26 cellular contexts compared by ENCODE assay signal in genomic region chr7:139994356-139994755, GRCh38.
DNase-seq lines count a peak whose midpoint lies in the region; ATAC-seq and TF ChIP-seq lines count a peak whose summit lies in the region.
"Had no signal": no experiment of that assay in that cellular context is flagged by ENCODE, and none has a peak within 500 bp of the region (broad histone marks: within the 10 kb centered on the region; RNA-seq: fewer than 3 reads in every experiment).

No MANE protein-coding gene starts in this region.

- CTCF ChIA-PET in mammary epithelial cell (lab: Charles Lee; ENCODE audit: low non-redundant PET): interaction anchor here (0.6 kb wide), 1 partner anchor 392 kb away, joined by 5 read pairs; no protein-coding TSS in a partner anchor

- in situ Hi-C loops in mammary epithelial cell (cut with MboI; ENCODE audit: low sequenced_read_pairs in 2 of 2): loop anchor here in 1 of 2 donors (25.0 kb wide), 1 partner anchor 207 kb away; the partner anchor contains the start of gene HIPK2

- no peak overlapping the region for H3K4ac ChIP-seq in neuronal stem cell (ENCODE audit: low read length)

- H3K14ac ChIP-seq in neuronal stem cell (ENCODE audit: low read length): no peak overlapping the region

- TF ChIP-seq CTCF in cardiac muscle cell (IDR thresholded peaks at IDR 0.05; ENCODE audit: low read depth, low read length) (no peak), heart right ventricle (IDR thresholded peaks at IDR 0.05) (no peak), mammary epithelial cell (conservative IDR thresholded peaks at IDR 0.05 in 1 of 2, IDR thresholded peaks at IDR 0.05 in 1 of 2; ENCODE audit: extremely low read depth in 1 of 2, insufficient read depth in 1 of 2, low read depth in 1 of 2, low read length in 2 of 2) (no peak)

- H2AFZ ChIP-seq in neuronal stem cell (ENCODE audit: low read length): peak overlapping the region; percentile 40
- no peak overlapping the region for H2AFZ ChIP-seq in mammary epithelial cell (ENCODE audit: low read depth, low read length)

- no peaks in the 10 kb centered on the region for H3K9me3 ChIP-seq in cardiac muscle cell (ENCODE audit: low read depth)
- H3K9me3 ChIP-seq in heart right ventricle: no peaks in the 10 kb centered on the region
- no peaks in the 10 kb centered on the region for H3K9me3 ChIP-seq in neuronal stem cell (replicated peaks in 1 of 2; ENCODE audit: control insufficient read depth in 2 of 2, insufficient read depth in 1 of 2, low read depth in 1 of 2, low read length in 2 of 2)
- no peaks in the 10 kb centered on the region for H3K9me3 ChIP-seq in mammary epithelial cell (replicated peaks; ENCODE audit: insufficient read depth, low read length)
- H3K9me3 ChIP-seq: HAP-1 had no signal

- H3K9ac ChIP-seq in neuronal stem cell (ENCODE audit: low read depth, low read length, poor library complexity) (no peak overlapping the region), mammary epithelial cell (ENCODE audit: insufficient read depth, low read length) (no peak overlapping the region)
- H3K9ac ChIP-seq: KMS-11 had no signal

- peak overlapping the region; percentile 50 for H3K27ac ChIP-seq in cardiac muscle cell
- no peak overlapping the region for H3K27ac ChIP-seq in heart right ventricle
- H3K27ac ChIP-seq in layer of hippocampus (ENCODE audit: low read depth, low read length): peak overlapping the region; percentile 86
- H3K27ac ChIP-seq in neuronal stem cell (replicated peaks; ENCODE audit: low read length): no peak overlapping the region
- H3K27ac ChIP-seq in urinary bladder (ENCODE audit: low read depth): peak overlapping the region; percentile 1
- no peak overlapping the region for H3K27ac ChIP-seq in mammary epithelial cell (ENCODE audit: insufficient read depth, low read depth, low read length)
- H3K27ac ChIP-seq: 22Rv1, KMS-11, RWPE1 had no signal

- no peak overlapping the region for H2AK5ac ChIP-seq in neuronal stem cell (ENCODE audit: low read depth, low read length)

- peaks cover 9% of the 10 kb centered on the region for H3K4me1 ChIP-seq in cardiac muscle cell (ENCODE audit: low read depth)
- H3K4me1 ChIP-seq in heart right ventricle: peaks cover 0 to 9% (median 0%) of the 10 kb centered on the region in 9 donors
- H3K4me1 ChIP-seq in neuronal stem cell (ENCODE audit: control insufficient read depth in 2 of 2, insufficient read depth in 1 of 2, low read depth in 1 of 2, low read length in 2 of 2): peaks cover 0 to 6% of the 10 kb centered on the region in 2 donors
- H3K4me1 ChIP-seq in urinary bladder (ENCODE audit: insufficient read depth): peaks cover 1% of the 10 kb centered on the region
- no peaks in the 10 kb centered on the region for H3K4me1 ChIP-seq in mammary epithelial cell (ENCODE audit: insufficient read depth, low read length)
- H3K4me1 ChIP-seq: HAP-1 had no signal

- H4K91ac ChIP-seq in neuronal stem cell (ENCODE audit: low read depth, low read length, poor library complexity): no peak overlapping the region

- no peak overlapping the region for H2BK5ac ChIP-seq in neuronal stem cell (ENCODE audit: low read length)

- no peak overlapping the region for H2BK12ac ChIP-seq in neuronal stem cell (ENCODE audit: low read length)

- intact Hi-C loops in heart right ventricle (cut with DNase I) (loop anchor here in 3 of 10 donors (10.0 kb wide), 3 partner anchors 180 to 220 kb away; partner anchors contain the start of gene HIPK2 (in 1 of the 3)), mammary epithelial cell (cut with micrococcal nuclease) (no loop called here)

- H4K20me1 ChIP-seq in mammary epithelial cell (ENCODE audit: insufficient read depth, low read length): no peaks in the 10 kb centered on the region

- no peak overlapping the region for H3K4me2 ChIP-seq in neuronal stem cell (ENCODE audit: insufficient read depth, low read length, poor library complexity, severe bottlenecking)
- H3K4me2 ChIP-seq in mammary epithelial cell (ENCODE audit: insufficient read depth, low read depth, low read length): no peak overlapping the region
- H3K4me2 ChIP-seq: KMS-11 had no signal

- no peak overlapping the region for H4K8ac ChIP-seq in neuronal stem cell (ENCODE audit: low read depth, low read length)

- H3K79me2 ChIP-seq in mammary epithelial cell (ENCODE audit: insufficient read depth, low read length): no peaks in the 10 kb centered on the region

- H3K27me3 ChIP-seq in cardiac muscle cell (no peaks in the 10 kb centered on the region), heart right ventricle (no peaks in the 10 kb centered on the region), layer of hippocampus (ENCODE audit: control insufficient read depth, insufficient read depth, low read length) (no peaks in the 10 kb centered on the region), neuronal stem cell (ENCODE audit: control insufficient read depth in 3 of 3, insufficient read depth in 3 of 3, low read depth in 1 of 3, low read length in 3 of 3) (peaks cover 0 to 34% (median 0%) of the 10 kb centered on the region in 3 experiments), mammary epithelial cell (ENCODE audit: insufficient read depth, low read length) (no peaks in the 10 kb centered on the region)

- no peak for ATAC-seq in heart right ventricle
- ATAC-seq: GM12878 had no signal

- no TSS peak for BruUV-seq in mammary epithelial cell (replicated peaks; lab: Mats Ljungman, UMichigan)

- H2BK120ac ChIP-seq in neuronal stem cell (ENCODE audit: low read depth, low read length): no peak overlapping the region

- WGBS in heart right ventricle, 2 donors: 74 to 83% methylated on average over 1 of the region's 1 CpG
- no CpG with 5 or more reads among the region's 1 CpG for WGBS in neuronal stem cell (ENCODE audit: extremely low coverage in 2 of 2, insufficient read length in 2 of 2, insufficient replicate concordance in 1 of 2), 2 donors
- WGBS in urinary bladder: 67% methylated on average over 1 of the region's 1 CpG
- 100% methylated on average over 1 of the region's 1 CpG for WGBS in mammary epithelial cell (ENCODE audit: low coverage, missing lambda C conversion rate)

- no peak overlapping the region for H2BK15ac ChIP-seq in neuronal stem cell (ENCODE audit: low read length)

- dilution Hi-C loops in mammary epithelial cell (cut with HindIII; ENCODE audit: low sequenced_read_pairs): loop anchor here (5.0 kb wide), 2 partner anchors 52 to 352 kb away; no protein-coding TSS in a partner anchor

- H3K79me1 ChIP-seq in neuronal stem cell (ENCODE audit: low read depth, low read length): no peaks in the 10 kb centered on the region

- DNase-seq in cardiac muscle cell (ENCODE audit: low read depth in 1 of 2, low spot score in 1 of 2): no peak
- no peak for DNase-seq in heart right ventricle
- DNase-seq in neuronal stem cell (ENCODE audit: low spot score): no peak
- no peak for DNase-seq in mammary epithelial cell
- no peak for DNase-seq in NCI-H187 treated with DMSO at 0.1 percent for 48 hours (lab: John Stamatoyannopoulos, UW)
- no peak for DNase-seq in UCSD-AML1 (lab: John Stamatoyannopoulos, UW; ENCODE audit: unreplicated experiment)
- DNase-seq: ACHN; AML-193; CD4-positive, CD25-positive, alpha-beta regulatory T cell; DMS 273 treated with DMSO at 0.1 percent for 48 hours; DND-41; NCI-H1105; NCI-H146; NCI-H2029 treated with DMSO at 0.1 percent for 48 hours; NCI-H226; NCI-H510A treated with DMSO at 0.1 percent for 48 hours; NCI-H748 treated with DMSO at 0.1 percent for 48 hours; NK-92 treated with Interleukin-12 subunit alpha and Interleukin-12 subunit beta, amount 100 ng/mL, for 24 hours; SHP77 treated with DMSO at 0.1 percent for 48 hours had no signal

- no peak overlapping the region for H3K4me3 ChIP-seq in cardiac muscle cell
- no peak overlapping the region for H3K4me3 ChIP-seq in heart right ventricle
- no peak overlapping the region for H3K4me3 ChIP-seq in neuronal stem cell (ENCODE audit: low read length in 2 of 2)
- H3K4me3 ChIP-seq in urinary bladder (ENCODE audit: low read depth, low read length): no peak overlapping the region
- H3K4me3 ChIP-seq in mammary epithelial cell (replicated peaks in 1 of 3; ENCODE audit: insufficient read depth in 1 of 3, low read depth in 2 of 3, low read length in 3 of 3): no peak overlapping the region
- H3K4me3 ChIP-seq: GM12878, HAP-1 had no signal

- no peak overlapping the region for H3K23ac ChIP-seq in neuronal stem cell (ENCODE audit: low read depth, low read length, poor library complexity)

- H3K18ac ChIP-seq in neuronal stem cell (ENCODE audit: low read length): no peak overlapping the region

- no peaks in the 10 kb centered on the region for H3K36me3 ChIP-seq in cardiac muscle cell
- H3K36me3 ChIP-seq in heart right ventricle: no peaks in the 10 kb centered on the region
- H3K36me3 ChIP-seq in neuronal stem cell (replicated peaks in 1 of 2; ENCODE audit: control insufficient read depth in 2 of 2, insufficient read depth in 2 of 2, low read length in 2 of 2): no peaks in the 10 kb centered on the region
- no peaks in the 10 kb centered on the region for H3K36me3 ChIP-seq in urinary bladder (ENCODE audit: insufficient read depth)
- H3K36me3 ChIP-seq in mammary epithelial cell (ENCODE audit: insufficient read depth, low read length): no peaks in the 10 kb centered on the region
- H3K36me3 ChIP-seq: HAP-1 had no signal

Comparison
In these comparisons a context has a peak if more than half of its experiments do, and no peak if none do; other contexts are left out.
1. H3K27ac ChIP-seq: peak in cardiac muscle cell (single experiment), layer of hippocampus (single experiment) and urinary bladder (single experiment); none in heart right ventricle (0 of 10), neuronal stem cell (single experiment) and mammary epithelial cell (single experiment).